1 cellular context compared by ENCODE assay signal in genomic region chr10:72058989-72059842, GRCh38.
TF ChIP-seq lines count a peak whose summit lies in the region.

No MANE protein-coding gene starts in this region.

TF ChIP-seq in HEK293, 187 proteins besides CTCF, POLR2A, EP300 and RAD21 (continued from another document and continues in another):
- no peak for TF ChIP-seq ZNF580 (tag by site-specific recombination; IDR thresholded peaks at IDR 0.05)
- peak; percentile 64; the same call in 1 of the 2 replicates for TF ChIP-seq GLIS2 (tag by site-specific recombination; IDR thresholded peaks at IDR 0.05)
- TF ChIP-seq ZNF24 (tag by site-specific recombination; IDR thresholded peaks at IDR 0.05) = no peak
- TF ChIP-seq ZNF558 (tag by site-specific recombination; IDR thresholded peaks at IDR 0.05) = no peak
- no peak for TF ChIP-seq ZBTB7A (tag by site-specific recombination; IDR thresholded peaks at IDR 0.05; ENCODE audit: low read depth)
- peak; percentile 31; the same call in 1 of the 2 replicates for TF ChIP-seq ZBTB20 (tag by site-specific recombination; IDR thresholded peaks at IDR 0.05)
- TF ChIP-seq ZSCAN4 (tag by site-specific recombination; IDR thresholded peaks at IDR 0.05) = no peak
- no peak for TF ChIP-seq ZNF623 (tag by site-specific recombination; IDR thresholded peaks at IDR 0.05)
- no peak for TF ChIP-seq ZSCAN30 (tag by site-specific recombination; IDR thresholded peaks at IDR 0.05)
- peak; percentile 77 for TF ChIP-seq ZFHX2 (tag by site-specific recombination; conservative IDR thresholded peaks at IDR 0.05)
- no peak for TF ChIP-seq ZNF292 (tag by site-specific recombination; IDR thresholded peaks at IDR 0.05; ENCODE audit: borderline replicate concordance, low read depth)
- TF ChIP-seq ZNF518A (tag by site-specific recombination; conservative IDR thresholded peaks at IDR 0.05; ENCODE audit: low read depth) = 0 out of 2 replicates have a peak, but pooled peaks have one; percentile 12
- no peak for TF ChIP-seq ZNF366 (tag by site-specific recombination; conservative IDR thresholded peaks at IDR 0.05)
- TF ChIP-seq MZF1 (tag by site-specific recombination; IDR thresholded peaks at IDR 0.05; ENCODE audit: borderline replicate concordance) = no peak
- peak; percentile 76 for TF ChIP-seq ZEB2 (tag by site-specific recombination; IDR thresholded peaks at IDR 0.05)
- TF ChIP-seq ZNF391 (tag by site-specific recombination; IDR thresholded peaks at IDR 0.05; ENCODE audit: borderline replicate concordance, low read depth) = no peak
- TF ChIP-seq PRDM2 (tag by site-specific recombination; IDR thresholded peaks at IDR 0.05; ENCODE audit: borderline replicate concordance) = no peak
- no peak for TF ChIP-seq ZNF121 (tag by site-specific recombination; IDR thresholded peaks at IDR 0.05)
- no peak; the same call in 1 of the 2 replicates for TF ChIP-seq ZNF660 (tag by site-specific recombination; IDR thresholded peaks at IDR 0.05)
- no peak for TF ChIP-seq ZNF549 (tag by site-specific recombination; IDR thresholded peaks at IDR 0.05)
- TF ChIP-seq ZNF2 (tag by site-specific recombination; IDR thresholded peaks at IDR 0.05) = no peak
- no peak for TF ChIP-seq AEBP2 (tag by site-specific recombination; IDR thresholded peaks at IDR 0.05; ENCODE audit: borderline replicate concordance)
- TF ChIP-seq ZFP69B (tag by site-specific recombination; IDR thresholded peaks at IDR 0.05) = no peak
- TF ChIP-seq WT1 (tag by site-specific recombination; IDR thresholded peaks at IDR 0.05) = no peak
- no peak for TF ChIP-seq ZNF169 (tag by site-specific recombination; IDR thresholded peaks at IDR 0.05)
- TF ChIP-seq PBX3 (CRISPR knock-in tag; IDR thresholded peaks at IDR 0.05) = no peak
- no peak for TF ChIP-seq ZSCAN23 (tag by site-specific recombination; IDR thresholded peaks at IDR 0.05)
- TF ChIP-seq ZNF274 (IDR thresholded peaks at IDR 0.05; ENCODE audit: low read length) = no peak
- TF ChIP-seq ZNF274 (tag by site-specific recombination; IDR thresholded peaks at IDR 0.05; ENCODE audit: borderline replicate concordance) = no peak
- TF ChIP-seq ZNF157 (tag by site-specific recombination; IDR thresholded peaks at IDR 0.05) = no peak
- peak; percentile 72 for TF ChIP-seq PATZ1 (tag by site-specific recombination; IDR thresholded peaks at IDR 0.05)
- TF ChIP-seq ZNF114 (tag by site-specific recombination; IDR thresholded peaks at IDR 0.05) = no peak
- TF ChIP-seq SCRT2 (tag by site-specific recombination; IDR thresholded peaks at IDR 0.05) = no peak
- TF ChIP-seq GLI2 (tag by site-specific recombination; IDR thresholded peaks at IDR 0.05; ENCODE audit: borderline replicate concordance, low read depth) = no peak
- TF ChIP-seq FEZF1 (tag by site-specific recombination; IDR thresholded peaks at IDR 0.05) = peak; percentile 25; the same call in 1 of the 2 replicates
- no peak for TF ChIP-seq ZNF48 (tag by site-specific recombination; IDR thresholded peaks at IDR 0.05)
- no peak for TF ChIP-seq ZNF670 (tag by site-specific recombination; IDR thresholded peaks at IDR 0.05; ENCODE audit: low read depth)
- no peak for TF ChIP-seq ZNF76 (tag by site-specific recombination; IDR thresholded peaks at IDR 0.05; ENCODE audit: borderline replicate concordance, low read depth)
- 0 out of 2 replicates have a peak, but pooled peaks have one; percentile 19 for TF ChIP-seq BCL11A (tag by site-specific recombination; IDR thresholded peaks at IDR 0.05; ENCODE audit: low read depth)
- TF ChIP-seq ZNF140 (tag by site-specific recombination; IDR thresholded peaks at IDR 0.05) = no peak
- TF ChIP-seq ZNF350 (tag by site-specific recombination; IDR thresholded peaks at IDR 0.05) = no peak
- TF ChIP-seq ZNF266 (tag by site-specific recombination; IDR thresholded peaks at IDR 0.05; ENCODE audit: low read depth) = no peak
- no peak for TF ChIP-seq ZNF510 (tag by site-specific recombination; IDR thresholded peaks at IDR 0.05; ENCODE audit: insufficient replicate concordance)
- TF ChIP-seq ZNF133 (tag by site-specific recombination; IDR thresholded peaks at IDR 0.05) = no peak
- TF ChIP-seq TRIM28 (IDR thresholded peaks at IDR 0.05; ENCODE audit: borderline replicate concordance, low read length) = no peak
- TF ChIP-seq ZNF426 (tag by site-specific recombination; IDR thresholded peaks at IDR 0.05) = no peak
- TF ChIP-seq ZNF704 (tag by site-specific recombination; IDR thresholded peaks at IDR 0.05) = no peak
- TF ChIP-seq IKZF3 (tag by site-specific recombination; IDR thresholded peaks at IDR 0.05) = 0 out of 2 replicates have a peak, but pooled peaks have one; percentile 34
- TF ChIP-seq ZNF654 (tag by site-specific recombination; IDR thresholded peaks at IDR 0.05; ENCODE audit: low read depth) = no peak
- TF ChIP-seq SP3 (tag by site-specific recombination; IDR thresholded peaks at IDR 0.05) = no peak
- TF ChIP-seq ZNF138 (tag by site-specific recombination; IDR thresholded peaks at IDR 0.05; ENCODE audit: borderline replicate concordance) = no peak
